9 cellular contexts compared by ENCODE assay signal in genomic region chr18:35029103-35029502, GRCh38. TPM values are rescaled to one million over a fixed set of nuclear protein-coding genes. Genes with fewer than 3 reads are reported as not detected.
DNase-seq lines count a peak whose midpoint lies in the region; ATAC-seq and TF ChIP-seq lines count a peak whose summit lies in the region.
"Had no signal": no experiment of that assay in that cellular context is flagged by ENCODE, and none has a peak within 500 bp of the region (broad histone marks: within the 10 kb centered on the region; RNA-seq: fewer than 3 reads in every experiment).

No MANE protein-coding gene starts in this region.

- H3K4me1 ChIP-seq in right atrium auricular region: peaks cover 0 to 44% of the 10 kb centered on the region in 2 donors
- H3K4me1 ChIP-seq in ascending aorta: peaks cover 4 to 6% of the 10 kb centered on the region in 2 donors
- H3K4me1 ChIP-seq in lower lobe of right lung: peaks cover 37% of the 10 kb centered on the region
- peaks cover 30% of the 10 kb centered on the region for H3K4me1 ChIP-seq in vagina

- H3K36me3 ChIP-seq in right atrium auricular region (no peaks in the 10 kb centered on the region), ascending aorta (no peaks in the 10 kb centered on the region), lower lobe of right lung (no peaks in the 10 kb centered on the region), vagina (no peaks in the 10 kb centered on the region)

- H3K4me3 ChIP-seq in right atrium auricular region (peak overlapping the region in 1 of 2 donors; percentile 24), ascending aorta (peak overlapping the region; percentile 36 to 42), lower lobe of right lung (peak overlapping the region; percentile 37), vagina (peak overlapping the region in 1 of 2 donors; percentile 21)

- peak; percentile 61 for ATAC-seq in Right ventricle myocardium superior (ENCODE audit: poor library complexity)
- ATAC-seq in lower lobe of right lung: no peak

- H3K27ac ChIP-seq in right atrium auricular region: peak overlapping the region in 1 of 2 donors; percentile 7
- peak overlapping the region in 1 of 2 donors; percentile 12 for H3K27ac ChIP-seq in ascending aorta
- peak overlapping the region; percentile 71 for H3K27ac ChIP-seq in lower lobe of right lung
- peak overlapping the region; percentile 57 for H3K27ac ChIP-seq in vagina

- H3K27me3 ChIP-seq in right atrium auricular region: no peaks in the 10 kb centered on the region
- no peaks in the 10 kb centered on the region for H3K27me3 ChIP-seq in ascending aorta
- no peaks in the 10 kb centered on the region for H3K27me3 ChIP-seq in lower lobe of right lung (ENCODE audit: low read depth)
- no peaks in the 10 kb centered on the region for H3K27me3 ChIP-seq in vagina

- H3K9me3 ChIP-seq in right atrium auricular region: no peaks in the 10 kb centered on the region
- no peaks in the 10 kb centered on the region for H3K9me3 ChIP-seq in ascending aorta
- H3K9me3 ChIP-seq in lower lobe of right lung: no peaks in the 10 kb centered on the region
- no peaks in the 10 kb centered on the region for H3K9me3 ChIP-seq in vagina

- TF ChIP-seq POLR2A in vagina (IDR thresholded peaks at IDR 0.05): no peak

- DNase-seq in Right ventricle myocardium superior (peak; percentile 44), right atrium auricular region (ENCODE audit: low spot score) (no peak), ascending aorta (ENCODE audit: low spot score in 2 of 2) (peak in 1 of 2 donors; percentile 70), lower lobe of right lung (peak; percentile 38), vagina (ENCODE audit: extremely low spot score in 2 of 2) (no peak), D341Med (ENCODE audit: low spot score) (no peak), NCI-H1092 (lab: John Stamatoyannopoulos, UW) (no peak), NCI-H1105 (lab: John Stamatoyannopoulos, UW) (no peak)
- DNase-seq: stimulated activated CD8-positive, alpha-beta memory T cell treated with anti-CD3 and anti-CD28 coated beads, Interleukin-4, amount 100 ng/mL, for 48 hours had no signal

- intact Hi-C loops in Right ventricle myocardium superior (cut with DNase I): no loop called here
- intact Hi-C loops in ascending aorta (cut with DNase I): loop anchor here (5.0 kb wide), 1 partner anchor 213 kb away; the partner anchor contains the start of gene ZNF397
- intact Hi-C loops in lower lobe of right lung (cut with DNase I): no loop called here
- intact Hi-C loops in vagina (cut with DNase I): loop anchor here (10.0 kb wide), 1 partner anchor 106 kb away; no protein-coding TSS in a partner anchor

- TF ChIP-seq CTCF in right atrium auricular region (IDR thresholded peaks at IDR 0.05): no peak
- no peak for TF ChIP-seq CTCF in ascending aorta (IDR thresholded peaks at IDR 0.05)
- no peak for TF ChIP-seq CTCF in lower lobe of right lung (IDR thresholded peaks at IDR 0.05)
- TF ChIP-seq CTCF in vagina (IDR thresholded peaks at IDR 0.05): no peak

RNA-seq across cellular contexts. Expression of gene MAPRE2, which starts 12.1 kb away (rescaled TPM):
- total RNA-seq in Right ventricle myocardium superior (101 TPM), right atrium auricular region (100 to 1,000 TPM; 107 to 133 TPM), ascending aorta (22.4 TPM), lower lobe of right lung (33.8 TPM), vagina (21.4 TPM)

Comparison
In these comparisons a context has a peak if more than half of its experiments do, and no peak if none do; other contexts are left out.
1. DNase-seq: peak in Right ventricle myocardium superior (single experiment) and lower lobe of right lung (single experiment); none in right atrium auricular region (single experiment), vagina (0 of 2), D341Med (single experiment), NCI-H1092 (single experiment) and NCI-H1105 (single experiment).
2. intact Hi-C loops: an anchor here in ascending aorta (5.0 kb wide) and vagina (10.0 kb wide); none called in Right ventricle myocardium superior and lower lobe of right lung.